In the genomic region with DNA sequence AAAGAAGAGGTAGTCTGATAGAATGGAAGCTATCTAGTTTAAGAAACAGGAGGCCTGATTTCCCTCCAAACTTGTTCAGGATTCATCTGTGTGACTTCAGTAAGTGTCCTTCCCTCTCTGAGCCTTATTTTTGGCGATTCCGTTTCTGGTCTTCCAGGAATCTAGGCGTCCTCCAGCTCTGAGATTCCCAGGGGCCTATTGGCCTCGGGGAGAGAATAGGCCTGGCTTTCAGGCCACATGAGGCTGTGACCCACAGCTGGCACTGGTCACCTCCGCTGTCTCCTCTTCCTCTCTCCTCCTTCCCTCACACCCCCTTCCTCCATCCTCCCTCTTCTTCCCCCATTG, we compare ENCODE assay signal across 9 cellular contexts.
DNase-seq lines count a peak whose midpoint lies in the region; ATAC-seq and TF ChIP-seq lines count a peak whose summit lies in the region.
"Had no signal": no experiment of that assay in that cellular context is flagged by ENCODE, and none has a peak within 500 bp of the region (broad histone marks: within the 10 kb centered on the region; RNA-seq: fewer than 3 reads in every experiment).

No MANE protein-coding gene starts in this region.

- H3K4me3 Mint-ChIP-seq in activated T-helper 2 cell treated with anti-CD3 and anti-CD28 coated beads, Interferon-gamma antibody, Interleukin-2, Interleukin-4, amounts not matched to agents 10 μg/mL and 5 μg/mL and 100 μg/mL, durations not matched to agents 14 hours and 24 hours and 36 hours (ENCODE audit: low read depth) = peak overlapping the region; percentile 10

- peaks cover 0 to 11% (median 5%) of the 10 kb centered on the region in 3 donors for H3K27me3 ChIP-seq in gastrocnemius medialis

- H3K9me3 Mint-ChIP-seq in activated T-helper 2 cell treated with anti-CD3 and anti-CD28 coated beads, Interferon-gamma antibody, Interleukin-2, Interleukin-4, amounts not matched to agents 10 μg/mL and 5 μg/mL and 100 μg/mL, durations not matched to agents 14 hours and 24 hours and 36 hours = peaks cover 18% of the 10 kb centered on the region

- in situ Hi-C loops in gastrocnemius medialis (cut with MboI; ENCODE audit: low sequenced_read_pairs in 4 of 4) = loop anchor here in 1 of 4 donors (10.0 kb wide), 1 partner anchor 172 kb away; no protein-coding TSS in a partner anchor

- peaks cover 50% of the 10 kb centered on the region for H3K27me3 Mint-ChIP-seq in activated T-helper 2 cell treated with anti-CD3 and anti-CD28 coated beads, Interferon-gamma antibody, Interleukin-2, Interleukin-4, amounts not matched to agents 10 μg/mL and 5 μg/mL and 100 μg/mL, durations not matched to agents 14 hours and 24 hours and 36 hours (ENCODE audit: low read depth)

- peak overlapping the region; percentile 64; the same call in 1 of the 2 replicates for H3K9ac ChIP-seq in ES-I3 (ENCODE audit: low read depth, low read length)

- peaks cover 3% of the 10 kb centered on the region for H3K36me3 Mint-ChIP-seq in activated T-helper 2 cell treated with anti-CD3 and anti-CD28 coated beads, Interferon-gamma antibody, Interleukin-2, Interleukin-4, amounts not matched to agents 10 μg/mL and 5 μg/mL and 100 μg/mL, durations not matched to agents 14 hours and 24 hours and 36 hours (ENCODE audit: low read depth)

- TF ChIP-seq CTCF in gastrocnemius medialis (IDR thresholded peaks at IDR 0.05 in 4 of 5, conservative IDR thresholded peaks at IDR 0.05 in 1 of 5) = no peak

- ATAC-seq in gastrocnemius medialis = no peak
- no peak for ATAC-seq in GM21447 (IDR thresholded peaks at IDR 0.05; ENCODE audit: unreplicated experiment)
- no peak for ATAC-seq in HG03095 (IDR thresholded peaks at IDR 0.05; ENCODE audit: unreplicated experiment)
- no peak for ATAC-seq in HG03342 (IDR thresholded peaks at IDR 0.05; ENCODE audit: unreplicated experiment)

- H3K27ac Mint-ChIP-seq in activated T-helper 2 cell treated with anti-CD3 and anti-CD28 coated beads, Interferon-gamma antibody, Interleukin-2, Interleukin-4, amounts not matched to agents 10 μg/mL and 5 μg/mL and 100 μg/mL, durations not matched to agents 14 hours and 24 hours and 36 hours = no peak overlapping the region

- peaks cover 1% of the 10 kb centered on the region for H3K4me1 Mint-ChIP-seq in activated T-helper 2 cell treated with anti-CD3 and anti-CD28 coated beads, Interferon-gamma antibody, Interleukin-2, Interleukin-4, amounts not matched to agents 10 μg/mL and 5 μg/mL and 100 μg/mL, durations not matched to agents 14 hours and 24 hours and 36 hours (ENCODE audit: low read depth)

- H3K4me1 ChIP-seq in ES-I3 (ENCODE audit: insufficient read depth, low read length) (peaks cover 17% of the 10 kb centered on the region; the same call in 1 of the 2 replicates), gastrocnemius medialis (peaks cover 8 to 15% of the 10 kb centered on the region in 2 donors)

- intact Hi-C loops in activated T-helper 2 cell treated with anti-CD3 and anti-CD28 coated beads, Interferon-gamma antibody, Interleukin-2, Interleukin-4, amounts not matched to agents 10 μg/mL and 5 μg/mL and 100 μg/mL, durations not matched to agents 14 hours and 24 hours and 36 hours (cut with micrococcal nuclease) = loop anchor here (5.0 kb wide), 1 partner anchor 96 kb away; the partner anchor contains the start of gene FOXD2
- intact Hi-C loops in gastrocnemius medialis (cut with DNase I; ENCODE audit: low total_unique reads) = no loop called here

- peak overlapping the region in 2 of 4 donors; percentile 29 to 40 for H3K27ac ChIP-seq in gastrocnemius medialis

- no peak for TF ChIP-seq POLR2A in gastrocnemius medialis (IDR thresholded peaks at IDR 0.05)

- DNase-seq in activated T-helper 2 cell treated with anti-CD3 and anti-CD28 coated beads, Interferon-gamma antibody, Interleukin-2, Interleukin-4, amounts not matched to agents 10 μg/mL and 5 μg/mL and 100 μg/mL, durations not matched to agents 14 hours and 24 hours and 36 hours (ENCODE audit: low spot score) = no peak
- DNase-seq in gastrocnemius medialis = no peak
- no peak for DNase-seq in activated CD4-positive, alpha-beta T cell treated with anti-CD3 and anti-CD28 coated beads, Interleukin-2, amount 50 U/mL, for 48 hours
- DNase-seq: T1000 had no signal

- H3K9me3 ChIP-seq in ES-I3 (ENCODE audit: control insufficient read depth, insufficient read depth, low read length) (peaks cover 7% of the 10 kb centered on the region), gastrocnemius medialis (peaks cover 0 to 10% (median 0%) of the 10 kb centered on the region in 3 donors)

- no peaks in the 10 kb centered on the region for H3K36me3 ChIP-seq in ES-I3 (ENCODE audit: insufficient read depth, low read length)
- H3K36me3 ChIP-seq in gastrocnemius medialis = no peaks in the 10 kb centered on the region

- peak overlapping the region; percentile 25 for H3K4me3 ChIP-seq in iPS-11a (ENCODE audit: low read depth, low read length)
- H3K4me3 ChIP-seq in gastrocnemius medialis = peak overlapping the region; percentile 46 to 59 (median 55)
